1 cellular context compared by ENCODE assay signal in genomic region chr18:28178720-28179119, GRCh38.
TF ChIP-seq lines count a peak whose summit lies in the region.

No MANE protein-coding gene starts in this region.

TF ChIP-seq in IMR-90, 13 proteins besides CTCF, POLR2A, EP300 and RAD21 (continued from another document):
- TF ChIP-seq, protein P1, sequence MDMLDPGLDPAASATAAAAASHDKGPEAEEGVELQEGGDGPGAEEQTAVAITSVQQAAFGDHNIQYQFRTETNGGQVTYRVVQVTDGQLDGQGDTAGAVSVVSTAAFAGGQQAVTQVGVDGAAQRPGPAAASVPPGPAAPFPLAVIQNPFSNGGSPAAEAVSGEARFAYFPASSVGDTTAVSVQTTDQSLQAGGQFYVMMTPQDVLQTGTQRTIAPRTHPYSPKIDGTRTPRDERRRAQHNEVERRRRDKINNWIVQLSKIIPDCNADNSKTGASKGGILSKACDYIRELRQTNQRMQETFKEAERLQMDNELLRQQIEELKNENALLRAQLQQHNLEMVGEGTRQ (IDR thresholded peaks at IDR 0.05; ENCODE audit: low read depth, low read length) = no peak
- TF ChIP-seq SMC3 (IDR thresholded peaks at IDR 0.05; ENCODE audit: low read depth, low read length) (no peak), MXI1 (IDR thresholded peaks at IDR 0.05; ENCODE audit: borderline replicate concordance, low read depth, low read length) (no peak)
TF ChIP-seq in IMR-90: peak in this region for 0.
